8 cellular contexts compared by ENCODE assay signal in the genomic region with DNA sequence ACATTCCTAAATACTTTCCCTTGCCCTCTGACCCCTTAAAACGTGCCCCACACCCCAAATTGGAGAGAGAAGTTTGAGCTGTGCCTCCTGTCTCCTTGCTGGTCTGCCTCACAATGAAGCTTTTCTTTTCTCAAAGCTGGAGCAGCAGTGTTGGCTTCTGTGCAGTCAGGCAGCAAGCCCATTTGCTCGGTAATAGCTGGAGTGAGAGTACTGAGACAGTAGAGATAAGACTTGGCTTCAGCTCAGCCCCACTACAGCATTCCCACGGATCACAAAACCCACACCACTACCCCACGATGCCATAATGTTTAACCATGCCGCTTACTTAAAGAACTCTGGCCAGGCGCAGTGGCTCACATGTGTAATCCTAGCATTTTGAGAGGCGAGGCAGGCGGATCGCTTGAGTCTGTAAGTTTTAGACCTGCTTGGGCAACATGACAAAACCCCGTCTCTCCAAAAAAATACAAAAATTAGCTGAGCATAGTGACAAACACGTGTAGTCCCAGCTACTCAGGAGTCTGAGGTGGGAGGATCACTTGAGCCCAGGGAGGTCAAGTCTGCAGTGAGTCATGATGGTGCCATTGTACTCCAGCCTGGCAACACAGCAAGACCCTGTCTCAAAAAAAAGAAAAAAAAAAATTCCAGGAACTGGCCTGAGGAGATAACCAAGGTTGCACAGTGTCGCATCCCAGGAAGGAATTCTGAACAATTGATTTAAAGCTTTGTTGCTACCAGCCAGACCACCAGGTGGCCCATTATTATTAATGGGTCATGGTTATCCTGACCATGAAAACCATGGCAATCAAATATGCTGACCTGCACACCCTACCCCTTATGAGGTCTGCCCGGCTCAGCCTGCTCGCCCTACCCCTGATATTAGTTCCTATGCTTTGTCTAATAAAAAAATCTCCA.
A peak's percentile ranks its signal among the peaks of the same experiment; 100 is the strongest.
DNase-seq lines count a peak whose midpoint lies in the region; ATAC-seq and TF ChIP-seq lines count a peak whose summit lies in the region.

No MANE protein-coding gene starts in this region.

- H3K36me3 ChIP-seq in CD4-positive, CD25-positive, alpha-beta regulatory T cell (ENCODE audit: control insufficient read depth, insufficient read depth, low read length), result no peaks in the 10 kb centered on the region
- no peaks in the 10 kb centered on the region for H3K36me3 ChIP-seq in mesendoderm (ENCODE audit: control insufficient read depth, insufficient read depth, low read length)

- H3K9ac ChIP-seq in mesendoderm (ENCODE audit: low read length), result no peak overlapping the region

- no peak overlapping the region for H3K4me2 ChIP-seq in mesendoderm (ENCODE audit: low read length)

- no peak overlapping the region for H3K23ac ChIP-seq in mesendoderm (ENCODE audit: low read length)

- peaks cover 0 to 2% (median 0%) of the 10 kb centered on the region in 7 donors for H3K9me3 Mint-ChIP-seq in CD4-positive, CD25-positive, alpha-beta regulatory T cell
- no peaks in the 10 kb centered on the region for H3K9me3 Mint-ChIP-seq in nephron progenitor cell

- no peak overlapping the region for H3K4ac ChIP-seq in mesendoderm (ENCODE audit: low read depth, low read length)

- no peak overlapping the region for H4K5ac ChIP-seq in mesendoderm (ENCODE audit: low read length)

- peaks cover 26% of the 10 kb centered on the region for H3K4me1 ChIP-seq in CD4-positive, CD25-positive, alpha-beta regulatory T cell (ENCODE audit: control insufficient read depth, insufficient read depth, low read length, poor library complexity, severe bottlenecking)
- H3K4me1 ChIP-seq in mesendoderm (ENCODE audit: control insufficient read depth, low read depth, low read length), result no peaks in the 10 kb centered on the region

- peak overlapping the region; percentile 96 to 99 (median 99) for H3K27ac Mint-ChIP-seq in CD4-positive, CD25-positive, alpha-beta regulatory T cell
- peak overlapping the region; percentile 43 for H3K27ac Mint-ChIP-seq in nephron progenitor cell

- DNase-seq in CD4-positive, CD25-positive, alpha-beta regulatory T cell, result no peak
- DNase-seq in NCI-H1694 (lab: John Stamatoyannopoulos, UW) (peak; percentile 29), dorsolateral prefrontal cortex (peak; percentile 50 to 90 (median 84)), nephron progenitor cell (no peak), mesendoderm (no peak), MV-4-11 (lab: John Stamatoyannopoulos, UW) (no peak)

- H3K36me3 Mint-ChIP-seq in CD4-positive, CD25-positive, alpha-beta regulatory T cell, result no peaks in the 10 kb centered on the region
- H3K36me3 Mint-ChIP-seq in nephron progenitor cell (ENCODE audit: low read depth), result no peaks in the 10 kb centered on the region

- no peaks in the 10 kb centered on the region for H3K27me3 ChIP-seq in CD4-positive, CD25-positive, alpha-beta regulatory T cell (ENCODE audit: control insufficient read depth, insufficient read depth, low read length)
- H3K27me3 ChIP-seq in dorsolateral prefrontal cortex, result no peaks in the 10 kb centered on the region
- no peaks in the 10 kb centered on the region for H3K27me3 ChIP-seq in mesendoderm (ENCODE audit: insufficient read depth, low read length, poor library complexity)

- no peak overlapping the region for H3K56ac ChIP-seq in mesendoderm (ENCODE audit: low read length)

- H2BK15ac ChIP-seq in mesendoderm (replicated peaks; ENCODE audit: low read depth), result no peak overlapping the region

- TF ChIP-seq CTCF in dorsolateral prefrontal cortex (IDR thresholded peaks at IDR 0.05 in 54 of 56, conservative IDR thresholded peaks at IDR 0.05 in 2 of 56; ENCODE audit: low read depth in 1 of 56, partially characterized antibody in 56 of 56) (peak in 19 of 56 donors; percentile 7 to 35 (median 17)), nephron progenitor cell (IDR thresholded peaks at IDR 0.05) (no peak)

- H2BK5ac ChIP-seq in mesendoderm (ENCODE audit: low read length), result no peak overlapping the region

- H3K27me3 Mint-ChIP-seq in CD4-positive, CD25-positive, alpha-beta regulatory T cell, result no peaks in the 10 kb centered on the region
- H3K27me3 Mint-ChIP-seq in nephron progenitor cell (ENCODE audit: low read depth, poor library complexity), result peaks cover 14% of the 10 kb centered on the region

- no peak overlapping the region for H3K18ac ChIP-seq in mesendoderm (ENCODE audit: low read length)

- no peak overlapping the region for H3K4me3 ChIP-seq in CD4-positive, CD25-positive, alpha-beta regulatory T cell (ENCODE audit: low read depth, low read length)
- H3K4me3 ChIP-seq in dorsolateral prefrontal cortex (peak overlapping the region in 17 of 59 donors; percentile 8 to 50 (median 28)), mesendoderm (ENCODE audit: low read length) (no peak overlapping the region)

- no peak overlapping the region for H2BK120ac ChIP-seq in mesendoderm (ENCODE audit: low read depth, low read length)

- WGBS in mesendoderm (ENCODE audit: extremely low coverage, insufficient coverage, low lambda C conversion rate), result no CpG with 5 or more reads among the region's 14 CpGs

- H2AK5ac ChIP-seq in mesendoderm (ENCODE audit: low read length), result no peak overlapping the region

- H3K4me3 Mint-ChIP-seq in CD4-positive, CD25-positive, alpha-beta regulatory T cell, result peak overlapping the region in 1 of 4 donors; percentile 77
- no peak overlapping the region for H3K4me3 Mint-ChIP-seq in nephron progenitor cell

- H3K79me2 ChIP-seq in mesendoderm (ENCODE audit: control insufficient read depth, insufficient read depth, low read length), result no peaks in the 10 kb centered on the region

- H3K9me3 ChIP-seq in CD4-positive, CD25-positive, alpha-beta regulatory T cell (ENCODE audit: control insufficient read depth in 2 of 2, low read length in 2 of 2), result no peaks in the 10 kb centered on the region

- H3K4me1 Mint-ChIP-seq in CD4-positive, CD25-positive, alpha-beta regulatory T cell, result peaks cover 0 to 53% (median 29%) of the 10 kb centered on the region in 4 donors
- H3K4me1 Mint-ChIP-seq in nephron progenitor cell, result peaks cover 48% of the 10 kb centered on the region

- H4K8ac ChIP-seq in mesendoderm (ENCODE audit: low read depth, low read length), result no peak overlapping the region

- H3K27ac ChIP-seq in CD4-positive, CD25-positive, alpha-beta regulatory T cell (ENCODE audit: insufficient read depth, low read length, poor library complexity, severe bottlenecking), result peak overlapping the region; percentile 45
- H3K27ac ChIP-seq in dorsolateral prefrontal cortex, result peak overlapping the region; percentile 68 to 96 (median 91)
- no peak overlapping the region for H3K27ac ChIP-seq in mesendoderm (ENCODE audit: low read depth, low read length)

- no peaks in the 10 kb centered on the region for H3K79me1 ChIP-seq in mesendoderm (ENCODE audit: low read length)

- intact Hi-C loops in dorsolateral prefrontal cortex (cut with DNase I), result loop anchor here (1.0 to 10.0 kb wide), 7 partner anchors 52 to 228 kb away; partner anchors contain the start of genes KANSL3 (in 1 of the 2), NCAPH (in 1 of the 2) and STARD7 (in 1 of the 2)

- no peak for ATAC-seq in CD4-positive, CD25-positive, alpha-beta regulatory T cell (ENCODE audit: low read depth in 2 of 2)
- ATAC-seq in GM21528 (IDR thresholded peaks at IDR 0.05; ENCODE audit: low FRiP score, unreplicated experiment), result no peak
- no peak for ATAC-seq in GM21619 (IDR thresholded peaks at IDR 0.05; ENCODE audit: unreplicated experiment)

Comparison
In these comparisons a context has a peak if more than half of its experiments do, and no peak if none do; other contexts are left out.
1. DNase-seq: peak in NCI-H1694 (single experiment) and dorsolateral prefrontal cortex (10 of 10); none in CD4-positive, CD25-positive, alpha-beta regulatory T cell (0 of 3), nephron progenitor cell (single experiment), mesendoderm (single experiment) and MV-4-11 (single experiment).